In genomic region chr2:178195390-178196166, GRCh38 we compare ENCODE assay signal across 1 cellular context.
TF ChIP-seq lines count a peak whose summit lies in the region.

No MANE protein-coding gene starts in this region.

TF ChIP-seq in H1, 55 proteins besides CTCF, POLR2A, EP300 and RAD21 (continued from another document):
- TF ChIP-seq RFX5 (IDR thresholded peaks at IDR 0.05; ENCODE audit: borderline replicate concordance, low read depth, low read length) (no peak), CHD2 (IDR thresholded peaks at IDR 0.05; ENCODE audit: low read length) (no peak), SIX5 (IDR thresholded peaks at IDR 0.05; ENCODE audit: low read depth, low read length) (no peak), POU5F1 (IDR thresholded peaks at IDR 0.05; ENCODE audit: low read depth, low read length) (no peak)
